1 cellular context compared by ENCODE assay signal in the genomic region with DNA sequence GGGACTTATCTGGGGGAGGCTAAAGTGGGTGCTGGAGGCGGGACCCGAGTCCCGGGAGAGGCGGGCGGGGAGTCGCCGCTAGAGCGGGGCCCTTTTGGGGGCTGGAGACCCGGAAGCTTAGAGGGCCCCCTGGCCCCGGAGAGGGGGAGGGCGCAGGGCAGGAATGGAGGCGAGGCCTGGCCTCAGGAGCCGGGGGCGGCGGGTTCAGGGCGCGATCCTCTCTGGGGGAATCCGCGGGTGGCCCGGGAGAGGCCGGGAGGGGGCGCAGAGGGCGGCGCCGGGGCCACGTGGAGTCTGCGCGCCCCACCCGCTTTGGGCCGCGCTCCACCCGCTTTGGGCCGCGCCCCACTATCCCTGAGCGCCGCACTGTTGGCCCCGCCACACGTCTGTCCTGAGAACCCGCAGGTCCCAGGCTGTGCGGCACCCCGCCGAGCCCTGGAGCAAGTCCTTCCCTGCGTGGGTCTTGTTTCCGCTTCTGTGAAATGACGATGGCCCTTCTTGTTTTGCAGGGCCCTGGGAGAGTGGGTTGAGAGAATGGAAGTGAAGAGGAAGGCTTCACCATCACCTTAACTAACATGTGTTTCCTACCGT.
TF ChIP-seq lines count a peak whose summit lies in the region.

No MANE protein-coding gene starts in this region.

TF ChIP-seq in GM12878, 131 proteins besides CTCF, POLR2A, EP300 and RAD21 (continued from another document and continues in another):
- TF ChIP-seq HSF1 (IDR thresholded peaks at IDR 0.05; ENCODE audit: low read depth, low read length) = no peak
- no peak for TF ChIP-seq RFX5 (IDR thresholded peaks at IDR 0.05; ENCODE audit: low read depth, low read length)
- no peak for TF ChIP-seq TARDBP (IDR thresholded peaks at IDR 0.05; ENCODE audit: borderline replicate concordance)
- no peak for TF ChIP-seq MEF2B (IDR thresholded peaks at IDR 0.05; ENCODE audit: partially characterized antibody, poor library complexity, severe bottlenecking)
- TF ChIP-seq MYB (IDR thresholded peaks at IDR 0.05; ENCODE audit: borderline replicate concordance, low read depth, low read length) = no peak
- peak; percentile 61; the same call in 1 of the 2 replicates for TF ChIP-seq NR2F1 (conservative IDR thresholded peaks at IDR 0.05)
- no peak for TF ChIP-seq RB1 (IDR thresholded peaks at IDR 0.05; ENCODE audit: borderline replicate concordance)
- TF ChIP-seq ZBED1 (IDR thresholded peaks at IDR 0.05; ENCODE audit: borderline replicate concordance) = no peak
- TF ChIP-seq YBX1 (IDR thresholded peaks at IDR 0.05) = no peak
- no peak for TF ChIP-seq PAX8 (IDR thresholded peaks at IDR 0.05)
- no peak for TF ChIP-seq SREBF2 (IDR thresholded peaks at IDR 0.05; ENCODE audit: low read length)
- no peak for TF ChIP-seq ZNF384 (IDR thresholded peaks at IDR 0.05; ENCODE audit: borderline replicate concordance, low read depth, low read length)
- no peak for TF ChIP-seq REST (IDR thresholded peaks at IDR 0.05; ENCODE audit: low read depth, low read length)
- no peak for TF ChIP-seq ZSCAN29 (IDR thresholded peaks at IDR 0.05)
- no peak for TF ChIP-seq ELK1 (IDR thresholded peaks at IDR 0.05; ENCODE audit: low read depth, low read length)
- TF ChIP-seq GATAD2B (conservative IDR thresholded peaks at IDR 0.05; ENCODE audit: low read depth) = peak; percentile 72
- no peak for TF ChIP-seq BCL11A (IDR thresholded peaks at IDR 0.05; ENCODE audit: low read depth, low read length)
- TF ChIP-seq E2F4 (IDR thresholded peaks at IDR 0.05; ENCODE audit: low read depth, low read length) = no peak
- TF ChIP-seq SMAD5 (IDR thresholded peaks at IDR 0.05; ENCODE audit: low read depth) = no peak
- no peak for TF ChIP-seq CHD1 (IDR thresholded peaks at IDR 0.05; ENCODE audit: low read depth, low read length)
- TF ChIP-seq IRF4 (IDR thresholded peaks at IDR 0.05; ENCODE audit: low read depth, low read length) = no peak
- TF ChIP-seq, protein P1, sequence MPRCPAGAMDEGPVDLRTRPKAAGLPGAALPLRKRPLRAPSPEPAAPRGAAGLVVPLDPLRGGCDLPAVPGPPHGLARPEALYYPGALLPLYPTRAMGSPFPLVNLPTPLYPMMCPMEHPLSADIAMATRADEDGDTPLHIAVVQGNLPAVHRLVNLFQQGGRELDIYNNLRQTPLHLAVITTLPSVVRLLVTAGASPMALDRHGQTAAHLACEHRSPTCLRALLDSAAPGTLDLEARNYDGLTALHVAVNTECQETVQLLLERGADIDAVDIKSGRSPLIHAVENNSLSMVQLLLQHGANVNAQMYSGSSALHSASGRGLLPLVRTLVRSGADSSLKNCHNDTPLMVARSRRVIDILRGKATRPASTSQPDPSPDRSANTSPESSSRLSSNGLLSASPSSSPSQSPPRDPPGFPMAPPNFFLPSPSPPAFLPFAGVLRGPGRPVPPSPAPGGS (IDR thresholded peaks at IDR 0.05; ENCODE audit: borderline replicate concordance, insufficient read depth, low read depth, low read length, poor library complexity, severe bottlenecking) = no peak
- TF ChIP-seq, protein P2, sequence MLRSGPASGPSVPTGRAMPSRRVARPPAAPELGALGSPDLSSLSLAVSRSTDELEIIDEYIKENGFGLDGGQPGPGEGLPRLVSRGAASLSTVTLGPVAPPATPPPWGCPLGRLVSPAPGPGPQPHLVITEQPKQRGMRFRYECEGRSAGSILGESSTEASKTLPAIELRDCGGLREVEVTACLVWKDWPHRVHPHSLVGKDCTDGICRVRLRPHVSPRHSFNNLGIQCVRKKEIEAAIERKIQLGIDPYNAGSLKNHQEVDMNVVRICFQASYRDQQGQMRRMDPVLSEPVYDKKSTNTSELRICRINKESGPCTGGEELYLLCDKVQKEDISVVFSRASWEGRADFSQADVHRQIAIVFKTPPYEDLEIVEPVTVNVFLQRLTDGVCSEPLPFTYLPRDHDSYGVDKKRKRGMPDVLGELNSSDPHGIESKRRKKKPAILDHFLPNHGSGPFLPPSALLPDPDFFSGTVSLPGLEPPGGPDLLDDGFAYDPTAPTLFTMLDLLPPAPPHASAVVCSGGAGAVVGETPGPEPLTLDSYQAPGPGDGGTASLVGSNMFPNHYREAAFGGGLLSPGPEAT (IDR thresholded peaks at IDR 0.05; ENCODE audit: low read depth) = no peak
- TF ChIP-seq BMI1 (IDR thresholded peaks at IDR 0.05; ENCODE audit: borderline replicate concordance) = no peak
- TF ChIP-seq, protein P3, sequence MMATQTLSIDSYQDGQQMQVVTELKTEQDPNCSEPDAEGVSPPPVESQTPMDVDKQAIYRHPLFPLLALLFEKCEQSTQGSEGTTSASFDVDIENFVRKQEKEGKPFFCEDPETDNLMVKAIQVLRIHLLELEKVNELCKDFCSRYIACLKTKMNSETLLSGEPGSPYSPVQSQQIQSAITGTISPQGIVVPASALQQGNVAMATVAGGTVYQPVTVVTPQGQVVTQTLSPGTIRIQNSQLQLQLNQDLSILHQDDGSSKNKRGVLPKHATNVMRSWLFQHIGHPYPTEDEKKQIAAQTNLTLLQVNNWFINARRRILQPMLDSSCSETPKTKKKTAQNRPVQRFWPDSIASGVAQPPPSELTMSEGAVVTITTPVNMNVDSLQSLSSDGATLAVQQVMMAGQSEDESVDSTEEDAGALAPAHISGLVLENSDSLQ (IDR thresholded peaks at IDR 0.05) = peak; percentile 83
- TF ChIP-seq, protein P4, sequence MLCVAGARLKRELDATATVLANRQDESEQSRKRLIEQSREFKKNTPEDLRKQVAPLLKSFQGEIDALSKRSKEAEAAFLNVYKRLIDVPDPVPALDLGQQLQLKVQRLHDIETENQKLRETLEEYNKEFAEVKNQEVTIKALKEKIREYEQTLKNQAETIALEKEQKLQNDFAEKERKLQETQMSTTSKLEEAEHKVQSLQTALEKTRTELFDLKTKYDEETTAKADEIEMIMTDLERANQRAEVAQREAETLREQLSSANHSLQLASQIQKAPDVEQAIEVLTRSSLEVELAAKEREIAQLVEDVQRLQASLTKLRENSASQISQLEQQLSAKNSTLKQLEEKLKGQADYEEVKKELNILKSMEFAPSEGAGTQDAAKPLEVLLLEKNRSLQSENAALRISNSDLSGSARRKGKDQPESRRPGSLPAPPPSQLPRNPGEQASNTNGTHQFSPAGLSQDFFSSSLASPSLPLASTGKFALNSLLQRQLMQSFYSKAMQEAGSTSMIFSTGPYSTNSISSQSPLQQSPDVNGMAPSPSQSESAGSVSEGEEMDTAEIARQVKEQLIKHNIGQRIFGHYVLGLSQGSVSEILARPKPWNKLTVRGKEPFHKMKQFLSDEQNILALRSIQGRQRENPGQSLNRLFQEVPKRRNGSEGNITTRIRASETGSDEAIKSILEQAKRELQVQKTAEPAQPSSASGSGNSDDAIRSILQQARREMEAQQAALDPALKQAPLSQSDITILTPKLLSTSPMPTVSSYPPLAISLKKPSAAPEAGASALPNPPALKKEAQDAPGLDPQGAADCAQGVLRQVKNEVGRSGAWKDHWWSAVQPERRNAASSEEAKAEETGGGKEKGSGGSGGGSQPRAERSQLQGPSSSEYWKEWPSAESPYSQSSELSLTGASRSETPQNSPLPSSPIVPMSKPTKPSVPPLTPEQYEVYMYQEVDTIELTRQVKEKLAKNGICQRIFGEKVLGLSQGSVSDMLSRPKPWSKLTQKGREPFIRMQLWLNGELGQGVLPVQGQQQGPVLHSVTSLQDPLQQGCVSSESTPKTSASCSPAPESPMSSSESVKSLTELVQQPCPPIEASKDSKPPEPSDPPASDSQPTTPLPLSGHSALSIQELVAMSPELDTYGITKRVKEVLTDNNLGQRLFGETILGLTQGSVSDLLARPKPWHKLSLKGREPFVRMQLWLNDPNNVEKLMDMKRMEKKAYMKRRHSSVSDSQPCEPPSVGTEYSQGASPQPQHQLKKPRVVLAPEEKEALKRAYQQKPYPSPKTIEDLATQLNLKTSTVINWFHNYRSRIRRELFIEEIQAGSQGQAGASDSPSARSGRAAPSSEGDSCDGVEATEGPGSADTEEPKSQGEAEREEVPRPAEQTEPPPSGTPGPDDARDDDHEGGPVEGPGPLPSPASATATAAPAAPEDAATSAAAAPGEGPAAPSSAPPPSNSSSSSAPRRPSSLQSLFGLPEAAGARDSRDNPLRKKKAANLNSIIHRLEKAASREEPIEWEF (IDR thresholded peaks at IDR 0.05; ENCODE audit: insufficient replicate concordance, low read depth, low read length) = no peak
- TF ChIP-seq, protein P5, sequence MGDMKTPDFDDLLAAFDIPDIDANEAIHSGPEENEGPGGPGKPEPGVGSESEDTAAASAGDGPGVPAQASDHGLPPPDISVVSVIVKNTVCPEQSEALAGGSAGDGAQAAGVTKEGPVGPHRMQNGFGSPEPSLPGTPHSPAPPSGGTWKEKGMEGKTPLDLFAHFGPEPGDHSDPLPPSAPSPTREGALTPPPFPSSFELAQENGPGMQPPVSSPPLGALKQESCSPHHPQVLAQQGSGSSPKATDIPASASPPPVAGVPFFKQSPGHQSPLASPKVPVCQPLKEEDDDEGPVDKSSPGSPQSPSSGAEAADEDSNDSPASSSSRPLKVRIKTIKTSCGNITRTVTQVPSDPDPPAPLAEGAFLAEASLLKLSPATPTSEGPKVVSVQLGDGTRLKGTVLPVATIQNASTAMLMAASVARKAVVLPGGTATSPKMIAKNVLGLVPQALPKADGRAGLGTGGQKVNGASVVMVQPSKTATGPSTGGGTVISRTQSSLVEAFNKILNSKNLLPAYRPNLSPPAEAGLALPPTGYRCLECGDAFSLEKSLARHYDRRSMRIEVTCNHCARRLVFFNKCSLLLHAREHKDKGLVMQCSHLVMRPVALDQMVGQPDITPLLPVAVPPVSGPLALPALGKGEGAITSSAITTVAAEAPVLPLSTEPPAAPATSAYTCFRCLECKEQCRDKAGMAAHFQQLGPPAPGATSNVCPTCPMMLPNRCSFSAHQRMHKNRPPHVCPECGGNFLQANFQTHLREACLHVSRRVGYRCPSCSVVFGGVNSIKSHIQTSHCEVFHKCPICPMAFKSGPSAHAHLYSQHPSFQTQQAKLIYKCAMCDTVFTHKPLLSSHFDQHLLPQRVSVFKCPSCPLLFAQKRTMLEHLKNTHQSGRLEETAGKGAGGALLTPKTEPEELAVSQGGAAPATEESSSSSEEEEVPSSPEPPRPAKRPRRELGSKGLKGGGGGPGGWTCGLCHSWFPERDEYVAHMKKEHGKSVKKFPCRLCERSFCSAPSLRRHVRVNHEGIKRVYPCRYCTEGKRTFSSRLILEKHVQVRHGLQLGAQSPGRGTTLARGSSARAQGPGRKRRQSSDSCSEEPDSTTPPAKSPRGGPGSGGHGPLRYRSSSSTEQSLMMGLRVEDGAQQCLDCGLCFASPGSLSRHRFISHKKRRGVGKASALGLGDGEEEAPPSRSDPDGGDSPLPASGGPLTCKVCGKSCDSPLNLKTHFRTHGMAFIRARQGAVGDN (IDR thresholded peaks at IDR 0.05) = no peak; the same call in 1 of the 2 replicates
- no peak for TF ChIP-seq ZNF24 (IDR thresholded peaks at IDR 0.05)
- TF ChIP-seq ZNF622 (IDR thresholded peaks at IDR 0.05) = no peak
- no peak for TF ChIP-seq PML (IDR thresholded peaks at IDR 0.05; ENCODE audit: low read length)
- TF ChIP-seq CBX3 (IDR thresholded peaks at IDR 0.05; ENCODE audit: borderline replicate concordance, low read depth) = no peak
- TF ChIP-seq JUND (IDR thresholded peaks at IDR 0.05; ENCODE audit: low read depth, low read length) = no peak
- no peak for TF ChIP-seq MXI1 (IDR thresholded peaks at IDR 0.05; ENCODE audit: low read depth, low read length)
- TF ChIP-seq TAF1 (IDR thresholded peaks at IDR 0.05; ENCODE audit: borderline replicate concordance, low read depth, low read length) = no peak
- no peak for TF ChIP-seq ASH2L (IDR thresholded peaks at IDR 0.05; ENCODE audit: borderline replicate concordance, low read depth)
- TF ChIP-seq LARP7 (IDR thresholded peaks at IDR 0.05) = 0 out of 2 replicates have a peak, but pooled peaks have one; percentile 63
